In the genomic region with DNA sequence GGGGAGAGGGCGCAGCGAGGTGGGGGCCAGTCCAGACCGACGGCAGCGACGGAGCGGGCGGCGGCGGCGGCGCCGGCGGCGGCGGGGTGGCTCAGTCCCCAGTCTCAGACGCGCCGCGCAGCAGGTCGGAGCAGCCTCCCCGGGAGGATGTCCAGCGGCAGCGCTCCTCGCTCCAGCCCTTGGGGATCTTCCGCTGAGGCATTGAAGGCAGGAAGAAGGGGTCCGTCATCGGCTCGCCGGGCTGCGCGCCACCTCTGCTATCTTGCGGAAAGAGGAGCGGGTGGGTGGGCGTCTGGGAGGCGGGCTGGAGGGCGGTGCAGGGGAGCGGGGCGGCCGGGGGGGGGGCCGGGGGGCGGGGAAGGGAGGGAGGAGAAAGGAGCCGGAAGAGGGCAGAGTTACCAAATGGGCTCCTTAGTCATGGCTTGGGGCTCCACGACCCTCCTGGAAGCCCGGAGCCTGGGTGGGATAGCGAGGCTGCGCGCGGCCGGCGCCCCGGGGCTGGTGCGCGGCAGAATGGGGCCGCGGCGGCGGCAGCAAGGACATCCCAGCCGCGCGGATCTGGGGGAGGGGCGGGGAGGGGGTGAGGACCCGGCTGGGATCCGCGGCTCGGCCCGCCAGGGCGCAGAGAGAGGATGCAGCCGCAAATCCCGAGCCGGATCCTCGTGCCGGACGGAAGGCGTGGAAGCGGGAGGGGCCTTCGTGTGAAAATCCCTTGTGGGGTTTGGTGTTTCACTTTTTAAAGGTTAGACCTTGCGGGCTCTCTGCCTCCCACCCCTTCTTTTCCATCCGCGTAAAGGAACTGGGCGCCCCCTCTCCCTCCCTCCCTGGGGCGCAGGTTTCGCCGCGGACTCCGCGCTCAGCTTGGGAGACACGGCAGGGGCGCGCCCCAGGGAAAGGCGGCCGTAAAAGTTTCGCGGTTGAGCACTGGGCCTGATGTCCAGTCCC, we compare ENCODE assay signal across 9 cellular contexts. TPM values are rescaled to one million over a fixed set of nuclear protein-coding genes. Genes with fewer than 3 reads are reported as not detected.
DNase-seq lines count a peak whose midpoint lies in the region; ATAC-seq and TF ChIP-seq lines count a peak whose summit lies in the region.
"Had no signal": no experiment of that assay in that cellular context is flagged by ENCODE, and none has a peak within 500 bp of the region (broad histone marks: within the 10 kb centered on the region; RNA-seq: fewer than 3 reads in every experiment).

A gene with protein sequence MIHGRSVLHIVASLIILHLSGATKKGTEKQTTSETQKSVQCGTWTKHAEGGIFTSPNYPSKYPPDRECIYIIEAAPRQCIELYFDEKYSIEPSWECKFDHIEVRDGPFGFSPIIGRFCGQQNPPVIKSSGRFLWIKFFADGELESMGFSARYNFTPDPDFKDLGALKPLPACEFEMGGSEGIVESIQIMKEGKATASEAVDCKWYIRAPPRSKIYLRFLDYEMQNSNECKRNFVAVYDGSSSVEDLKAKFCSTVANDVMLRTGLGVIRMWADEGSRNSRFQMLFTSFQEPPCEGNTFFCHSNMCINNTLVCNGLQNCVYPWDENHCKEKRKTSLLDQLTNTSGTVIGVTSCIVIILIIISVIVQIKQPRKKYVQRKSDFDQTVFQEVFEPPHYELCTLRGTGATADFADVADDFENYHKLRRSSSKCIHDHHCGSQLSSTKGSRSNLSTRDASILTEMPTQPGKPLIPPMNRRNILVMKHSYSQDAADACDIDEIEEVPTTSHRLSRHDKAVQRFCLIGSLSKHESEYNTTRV (minus strand): TSS at position 267 of the 945 bp plus-strand sequence. CDS start 696 bp downstream, outside the sequence.

- peaks cover 17% of the 10 kb centered on the region for H3K4me1 Mint-ChIP-seq in stimulated activated naive CD8-positive, alpha-beta T cell treated with anti-CD3 and anti-CD28 coated beads, Interleukin-15, amount 100 ng/mL, for 72 hours

- TF ChIP-seq CTCF in mucosa of descending colon (IDR thresholded peaks at IDR 0.05), result no peak
- no peak for TF ChIP-seq CTCF in gastrocnemius medialis (IDR thresholded peaks at IDR 0.05 in 4 of 5, conservative IDR thresholded peaks at IDR 0.05 in 1 of 5)

- peaks cover 58% of the 10 kb centered on the region for H3K27me3 Mint-ChIP-seq in stimulated activated naive CD8-positive, alpha-beta T cell treated with anti-CD3 and anti-CD28 coated beads, Interleukin-15, amount 100 ng/mL, for 72 hours

- H3K36me3 ChIP-seq in mucosa of descending colon (ENCODE audit: low read depth) (no peaks in the 10 kb centered on the region), gastrocnemius medialis (no peaks in the 10 kb centered on the region)

- in situ Hi-C loops in gastrocnemius medialis (cut with MboI; ENCODE audit: low sequenced_read_pairs in 4 of 4), result no loop called here

- no peak for ATAC-seq in stimulated activated naive CD8-positive, alpha-beta T cell treated with anti-CD3 and anti-CD28 coated beads, Interleukin-15, amount 100 ng/mL, for 72 hours
- ATAC-seq in mucosa of descending colon (no peak), gastrocnemius medialis (no peak), HG03280 (IDR thresholded peaks at IDR 0.05; ENCODE audit: unreplicated experiment) (no peak)

- H3K27ac ChIP-seq in gastrocnemius medialis, result no peak within 1 kb of the TSS
- H3K27ac ChIP-seq: epithelial cell of prostate had no signal

- intact Hi-C loops in mucosa of descending colon (cut with DNase I, micrococcal nuclease), result no loop called here
- intact Hi-C loops in gastrocnemius medialis (cut with DNase I; ENCODE audit: low total_unique reads), result no loop called here

- H3K9me3 ChIP-seq in mucosa of descending colon, result no peaks in the 10 kb centered on the region
- no peaks in the 10 kb centered on the region for H3K9me3 ChIP-seq in gastrocnemius medialis

- peaks cover 0 to 7% of the 10 kb centered on the region in 2 donors for H3K9me3 Mint-ChIP-seq in stimulated activated naive CD8-positive, alpha-beta T cell treated with anti-CD3 and anti-CD28 coated beads, Interleukin-15, amount 100 ng/mL, for 72 hours

- peak within 1 kb of the TSS; percentile 64 to 65 for H3K4me3 Mint-ChIP-seq in stimulated activated naive CD8-positive, alpha-beta T cell treated with anti-CD3 and anti-CD28 coated beads, Interleukin-15, amount 100 ng/mL, for 72 hours

- H3K4me1 ChIP-seq in mucosa of descending colon (ENCODE audit: low read depth), result no peaks in the 10 kb centered on the region
- no peaks in the 10 kb centered on the region for H3K4me1 ChIP-seq in gastrocnemius medialis

- H3K4me3 ChIP-seq in mucosa of descending colon (no peak within 1 kb of the TSS), gastrocnemius medialis (peak within 1 kb of the TSS in 1 of 4 donors; percentile 13)

- no peak within 1 kb of the TSS for H3K27ac Mint-ChIP-seq in stimulated activated naive CD8-positive, alpha-beta T cell treated with anti-CD3 and anti-CD28 coated beads, Interleukin-15, amount 100 ng/mL, for 72 hours

- no peak for TF ChIP-seq POLR2A in gastrocnemius medialis (IDR thresholded peaks at IDR 0.05)

- peak; percentile 52 for DNase-seq in NCI-H1436 (lab: John Stamatoyannopoulos, UW)
- DNase-seq in NCI-H1436 treated with DMSO at 0.1 percent for 48 hours (lab: John Stamatoyannopoulos, UW), result no peak
- peak; percentile 20 for DNase-seq in NCI-H510A (lab: John Stamatoyannopoulos, UW)
- DNase-seq in glomerular visceral epithelial cell (ENCODE audit: extremely low spot score), result peak; percentile 20
- DNase-seq in stimulated activated naive CD8-positive, alpha-beta T cell treated with anti-CD3 and anti-CD28 coated beads, Interleukin-15, amount 100 ng/mL, for 72 hours, result no peak
- DNase-seq in mucosa of descending colon, result no peak
- no peak for DNase-seq in gastrocnemius medialis

- H3K27me3 ChIP-seq in gastrocnemius medialis, result peaks cover 7 to 34% (median 21%) of the 10 kb centered on the region in 3 donors

RNA-seq across cellular contexts. Expression of the gene that starts here (rescaled TPM):
- total RNA-seq in mucosa of descending colon (not detected), gastrocnemius medialis (not detected)

Comparison
In these comparisons a context has a peak if more than half of its experiments do, and no peak if none do; other contexts are left out.
1. DNase-seq: peak in NCI-H1436 (single experiment), NCI-H510A (single experiment) and glomerular visceral epithelial cell (single experiment); none in NCI-H1436 treated with DMSO at 0.1 percent for 48 hours (single experiment), stimulated activated naive CD8-positive, alpha-beta T cell treated with anti-CD3 and anti-CD28 coated beads, Interleukin-15, amount 100 ng/mL, for 72 hours (0 of 2), mucosa of descending colon (0 of 3) and gastrocnemius medialis (0 of 2).